8 cellular contexts compared by ENCODE assay signal in genomic region chr11:96156379-96156722, GRCh38.
A peak's percentile ranks its signal among the peaks of the same experiment; 100 is the strongest.
DNase-seq lines count a peak whose midpoint lies in the region; ATAC-seq and TF ChIP-seq lines count a peak whose summit lies in the region.

No MANE protein-coding gene starts in this region.

- no peaks in the 10 kb centered on the region for H4K20me1 ChIP-seq in mammary epithelial cell (ENCODE audit: insufficient read depth, low read length)

- H3K9me3 ChIP-seq in mammary epithelial cell (replicated peaks; ENCODE audit: insufficient read depth, low read length) = no peaks in the 10 kb centered on the region
- H3K9me3 ChIP-seq in mesodermal cell (ENCODE audit: control insufficient read depth, low read length) = no peaks in the 10 kb centered on the region

- H3K79me2 ChIP-seq in mammary epithelial cell (ENCODE audit: insufficient read depth, low read length) = peaks cover 9% of the 10 kb centered on the region

- H3K4me2 ChIP-seq in mammary epithelial cell (ENCODE audit: insufficient read depth, low read depth, low read length) = peak overlapping the region; percentile 70

- H3K27ac Mint-ChIP-seq in activated T-cell treated with anti-CD3 and anti-CD28 coated beads, Interleukin-2, amount 50 U/mL, for 24 hours = peak overlapping the region; percentile 99
- peak overlapping the region; percentile 98 for H3K27ac Mint-ChIP-seq in type B pancreatic cell

- H3K27me3 ChIP-seq in mammary epithelial cell (ENCODE audit: insufficient read depth, low read length) = no peaks in the 10 kb centered on the region

- H3K36me3 ChIP-seq in mammary epithelial cell (ENCODE audit: insufficient read depth, low read length) = no peaks in the 10 kb centered on the region
- H3K36me3 ChIP-seq in mesodermal cell (ENCODE audit: control insufficient read depth, insufficient read depth, low read length) = no peaks in the 10 kb centered on the region

- H3K9me3 Mint-ChIP-seq in activated T-cell treated with anti-CD3 and anti-CD28 coated beads, Interleukin-2, amount 50 U/mL, for 24 hours = no peaks in the 10 kb centered on the region
- H3K9me3 Mint-ChIP-seq in type B pancreatic cell = no peaks in the 10 kb centered on the region

- peak overlapping the region; percentile 63 for H3K4me3 Mint-ChIP-seq in activated T-cell treated with anti-CD3 and anti-CD28 coated beads, Interleukin-2, amount 50 U/mL, for 24 hours
- H3K4me3 Mint-ChIP-seq in type B pancreatic cell = peak overlapping the region; percentile 64

- WGBS in mammary epithelial cell (ENCODE audit: low coverage, missing lambda C conversion rate) = 56% methylated on average over 3 of the region's 3 CpGs
- 64 to 90% methylated on average over 2 to 3 of the region's 3 CpGs for WGBS in mesodermal cell (ENCODE audit: insufficient coverage in 2 of 2), 2 experiments

- no peak for ATAC-seq in GM19397 (IDR thresholded peaks at IDR 0.05; ENCODE audit: unreplicated experiment)

- no peaks in the 10 kb centered on the region for H3K27me3 Mint-ChIP-seq in activated T-cell treated with anti-CD3 and anti-CD28 coated beads, Interleukin-2, amount 50 U/mL, for 24 hours
- no peaks in the 10 kb centered on the region for H3K27me3 Mint-ChIP-seq in type B pancreatic cell

- peak overlapping the region; percentile 60 for H2AFZ ChIP-seq in mammary epithelial cell (ENCODE audit: low read depth, low read length)

- H3K27ac ChIP-seq in mammary epithelial cell (ENCODE audit: insufficient read depth, low read depth, low read length) (peak overlapping the region; percentile 92), mesodermal cell (ENCODE audit: low read depth, low read length, severe bottlenecking) (peak overlapping the region; percentile 94)

- TF ChIP-seq CTCF in mammary epithelial cell (conservative IDR thresholded peaks at IDR 0.05 in 1 of 2, IDR thresholded peaks at IDR 0.05 in 1 of 2; ENCODE audit: extremely low read depth in 1 of 2, insufficient read depth in 1 of 2, low read depth in 1 of 2, low read length in 2 of 2) (no peak), type B pancreatic cell (conservative IDR thresholded peaks at IDR 0.05) (no peak)

- no peak for DNase-seq in activated T-cell treated with anti-CD3 and anti-CD28 coated beads, Interleukin-2, amount 50 U/mL, for 24 hours
- no peak for DNase-seq in activated T-cell treated with anti-CD3 and anti-CD28 coated beads for 4 hours
- DNase-seq in mammary epithelial cell = no peak
- no peak for DNase-seq in type B pancreatic cell (ENCODE audit: extremely low spot score, unreplicated experiment)
- no peak for DNase-seq in A172 (ENCODE audit: low spot score)
- no peak for DNase-seq in EL

- intact Hi-C loops in mammary epithelial cell (cut with micrococcal nuclease) = no loop called here

- H3K9ac ChIP-seq in mammary epithelial cell (ENCODE audit: insufficient read depth, low read length) = peak overlapping the region; percentile 30

- TSS peak; percentile 71 for BruUV-seq in mammary epithelial cell (replicated peaks; lab: Mats Ljungman, UMichigan)

- H3K4me1 ChIP-seq in mammary epithelial cell (ENCODE audit: insufficient read depth, low read length) = peaks cover 41% of the 10 kb centered on the region
- H3K4me1 ChIP-seq in mesodermal cell (ENCODE audit: control insufficient read depth, insufficient read depth, low read length, poor library complexity, severe bottlenecking) = peaks cover 49% of the 10 kb centered on the region

- in situ Hi-C loops in mammary epithelial cell (cut with MboI; ENCODE audit: low sequenced_read_pairs in 2 of 2) = no loop called here

- H3K36me3 Mint-ChIP-seq in activated T-cell treated with anti-CD3 and anti-CD28 coated beads, Interleukin-2, amount 50 U/mL, for 24 hours (ENCODE audit: low read depth) = peaks cover 44% of the 10 kb centered on the region
- no peaks in the 10 kb centered on the region for H3K36me3 Mint-ChIP-seq in type B pancreatic cell

- dilution Hi-C loops in mammary epithelial cell (cut with HindIII; ENCODE audit: low sequenced_read_pairs) = no loop called here

- H3K4me1 Mint-ChIP-seq in activated T-cell treated with anti-CD3 and anti-CD28 coated beads, Interleukin-2, amount 50 U/mL, for 24 hours (ENCODE audit: low read depth) = peaks cover 77% of the 10 kb centered on the region
- peaks cover 65% of the 10 kb centered on the region for H3K4me1 Mint-ChIP-seq in type B pancreatic cell (ENCODE audit: unreplicated experiment)

- no peak overlapping the region for H3K4me3 ChIP-seq in mammary epithelial cell (replicated peaks in 1 of 3; ENCODE audit: insufficient read depth in 1 of 3, low read depth in 2 of 3, low read length in 3 of 3)
- no peak overlapping the region for H3K4me3 ChIP-seq in mesodermal cell (ENCODE audit: extremely low read depth, insufficient read depth, low read length, poor library complexity, severe bottlenecking)

- CTCF ChIA-PET in mammary epithelial cell (lab: Charles Lee; ENCODE audit: low non-redundant PET) = interaction anchor here (0.7 to 1.4 kb wide), 2 partner anchors 100 to 186 kb away, joined by 6 to 14 read pairs; partner anchors contain the start of gene MAML2
